ENCODE assay signal across 6 cellular contexts in the genomic region with DNA sequence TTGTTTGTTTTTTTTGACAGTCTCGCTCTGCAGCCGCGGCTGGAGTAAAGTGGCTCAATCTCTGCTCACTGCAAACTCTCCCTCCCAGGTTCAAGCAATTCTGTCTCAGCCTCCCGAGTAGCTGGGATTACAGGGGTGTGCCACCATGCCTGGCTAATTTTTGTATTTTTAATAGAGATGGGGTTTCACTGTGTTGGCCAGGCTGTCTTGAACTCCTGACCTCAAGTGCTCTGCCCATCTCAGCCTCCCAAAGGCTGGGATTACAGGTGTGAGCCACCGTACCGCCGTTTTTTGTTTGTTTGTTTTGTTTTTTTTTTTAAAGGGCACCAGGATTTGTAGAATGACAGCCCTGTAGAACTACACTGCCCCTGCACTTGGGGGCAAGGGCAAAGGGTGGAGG. TPM values are rescaled to one million over a fixed set of nuclear protein-coding genes. Genes with fewer than 3 reads are reported as not detected.
A peak's percentile ranks its signal among the peaks of the same experiment; 100 is the strongest.
DNase-seq lines count a peak whose midpoint lies in the region; ATAC-seq, FAIRE-seq and TF ChIP-seq lines count a peak whose summit lies in the region.
"Not testable (repeated sequence)": the region's sequence is repeated elsewhere in the genome, so short reads cannot be mapped to it uniquely, and the experiment has no call there.

No MANE protein-coding gene starts in this region.

- BruUV-seq in endothelial cell of umbilical vein (replicated peaks; lab: Mats Ljungman, UMichigan); HepG2 (replicated peaks; lab: Mats Ljungman, UMichigan): not testable (repeated sequence)

- not testable (repeated sequence) for H3K4me3 Mint-ChIP-seq in activated CD8-positive, alpha-beta memory T cell treated with anti-CD3 and anti-CD28 coated beads, Interleukin-2, amount 10 ng/mL, durations not matched to agents 7 days and 5 days

- CTCF ChIA-PET in activated CD8-positive, alpha-beta memory T cell treated with anti-CD3 and anti-CD28 coated beads, Interleukin-2, amount 10 ng/mL, durations not matched to agents 7 days and 5 days (lab: Charles Lee): interaction anchor here (1.4 kb wide), 1 partner anchor 16 kb away, joined by 11 read pairs; the partner anchor contains the start of gene SPSB2
- CTCF ChIA-PET in endothelial cell of umbilical vein (lab: Charles Lee); HepG2 (lab: Yijun Ruan, JAX; ENCODE audit: low intra/inter-chr PET ratio, low total read pairs): not testable (repeated sequence)

- intact Hi-C loops in endothelial cell of umbilical vein (cut with micrococcal nuclease); HepG2 (cut with micrococcal nuclease; ENCODE audit: unreplicated experiment); posterior vena cava (cut with DNase I): not testable (repeated sequence)

- not testable (repeated sequence) for H3K79me2 ChIP-seq in endothelial cell of umbilical vein (ENCODE audit: control insufficient read depth, insufficient read depth, low read length); HepG2 (ENCODE audit: insufficient read depth, low read length)

- not testable (repeated sequence) for TF ChIP-seq POLR2A in endothelial cell of umbilical vein (IDR thresholded peaks at IDR 0.05; ENCODE audit: low read depth, low read length); HepG2 (IDR thresholded peaks at IDR 0.05; ENCODE audit: insufficient read depth in 1 of 2, low read depth in 2 of 2, low read length in 2 of 2)

- H3K36me3 Mint-ChIP-seq in activated CD8-positive, alpha-beta memory T cell treated with anti-CD3 and anti-CD28 coated beads, Interleukin-2, amount 10 ng/mL, durations not matched to agents 7 days and 5 days: peaks cover 16% of the 10 kb centered on the region

- not testable (repeated sequence) for TF ChIP-seq RAD21 in HepG2 (CRISPR knock-in tag; IDR thresholded peaks at IDR 0.05)

- not testable (repeated sequence) for H4K20me1 ChIP-seq in endothelial cell of umbilical vein (replicated peaks; ENCODE audit: control insufficient read depth, extremely low read depth, insufficient read depth, low read length); HepG2 (ENCODE audit: insufficient read depth, low read length)

- H3K4me2 ChIP-seq in endothelial cell of umbilical vein (ENCODE audit: insufficient read depth, low read length); HepG2 (ENCODE audit: low read depth, low read length): not testable (repeated sequence)

- not testable (repeated sequence) for TF ChIP-seq EP300 in HepG2 (IDR thresholded peaks at IDR 0.05; ENCODE audit: low read depth in 2 of 2, low read length in 2 of 2); HepG2 (CRISPR knock-in tag; IDR thresholded peaks at IDR 0.05; ENCODE audit: borderline replicate concordance)

- H3K27me3 ChIP-seq in endothelial cell of umbilical vein (ENCODE audit: control insufficient read depth in 2 of 2, insufficient read depth in 2 of 2, low read length in 2 of 2); HepG2 (ENCODE audit: control insufficient read depth in 1 of 2, insufficient read depth in 2 of 2, low read length in 2 of 2): not testable (repeated sequence)

- H3K9ac ChIP-seq in SK-N-MC (ENCODE audit: insufficient read length); endothelial cell of umbilical vein (replicated peaks; ENCODE audit: extremely low read depth, insufficient read depth, low read length); HepG2 (ENCODE audit: insufficient read depth, low read depth, low read length): not testable (repeated sequence)

- not testable (repeated sequence) for H3K9me3 ChIP-seq in SK-N-MC (ENCODE audit: low read depth, low read length); endothelial cell of umbilical vein (replicated peaks; ENCODE audit: control insufficient read depth, insufficient read depth, low read length); HepG2 (ENCODE audit: low read length)

- POLR2A ChIA-PET in endothelial cell of umbilical vein (lab: Charles Lee): not testable (repeated sequence)
- POLR2A ChIA-PET in HepG2 (lab: Yijun Ruan, JAX): interaction anchor here (1.4 to 3.0 kb wide), 2 partner anchors 17 to 56 kb away, joined by 3 to 25 read pairs; partner anchors contain the start of genes C12orf57 and SPSB2

- not testable (repeated sequence) for ATAC-seq in activated CD8-positive, alpha-beta memory T cell treated with anti-CD3 and anti-CD28 coated beads, Interleukin-2, amount 10 ng/mL, durations not matched to agents 7 days and 5 days; HepG2

- H3K9me3 Mint-ChIP-seq in activated CD8-positive, alpha-beta memory T cell treated with anti-CD3 and anti-CD28 coated beads, Interleukin-2, amount 10 ng/mL, durations not matched to agents 7 days and 5 days (ENCODE audit: low read depth): not testable (repeated sequence)

- peak overlapping the region; percentile 9; the same call in 1 of the 2 replicates for H3K27ac ChIP-seq in C4-2B
- peak overlapping the region; percentile 57; the same call in 1 of the 2 replicates for H3K27ac ChIP-seq in SK-N-MC
- not testable (repeated sequence) for H3K27ac ChIP-seq in endothelial cell of umbilical vein (ENCODE audit: insufficient read depth, low read depth, low read length)
- peak overlapping the region; percentile 19 for H3K27ac ChIP-seq in HepG2 (ENCODE audit: extremely low read length, insufficient read depth, low read length)

- dilution Hi-C loops in endothelial cell of umbilical vein (cut with MboI; ENCODE audit: extremely low pct_ligation_motif_present, low sequenced_read_pairs): not testable (repeated sequence)

- not testable (repeated sequence) for TF ChIP-seq CTCF in C4-2B (conservative IDR thresholded peaks at IDR 0.05); endothelial cell of umbilical vein (IDR thresholded peaks at IDR 0.05; ENCODE audit: extremely low read depth in 1 of 2, insufficient read depth in 1 of 2, low read depth in 1 of 2, low read length in 2 of 2); HepG2 (CRISPR knock-in tag; IDR thresholded peaks at IDR 0.05)

- H2AFZ ChIP-seq in endothelial cell of umbilical vein (ENCODE audit: low read depth, low read length); HepG2 (ENCODE audit: low read length): not testable (repeated sequence)

- not testable (repeated sequence) for H3K4me3 ChIP-seq in SK-N-MC; endothelial cell of umbilical vein (replicated peaks in 1 of 3; ENCODE audit: insufficient read depth in 1 of 3, low read depth in 1 of 3, low read length in 3 of 3); HepG2 (replicated peaks in 1 of 3; ENCODE audit: insufficient read depth in 1 of 3, low read depth in 2 of 3, low read length in 3 of 3)

- in situ Hi-C loops in HepG2 (cut with HindIII; ENCODE audit: extremely low pct_ligation_motif_present, low pct_unique_long_range_greater_than_20kb): not testable (repeated sequence)

- H3K36me3 ChIP-seq in SK-N-MC (ENCODE audit: insufficient read depth, low read length); endothelial cell of umbilical vein (ENCODE audit: control insufficient read depth in 2 of 2, extremely low read depth in 1 of 2, insufficient read depth in 2 of 2, low read length in 2 of 2); HepG2 (replicated peaks in 1 of 2; ENCODE audit: control insufficient read depth in 1 of 2, insufficient read depth in 2 of 2, low read length in 2 of 2): not testable (repeated sequence)

- H3K4me1 ChIP-seq in endothelial cell of umbilical vein (ENCODE audit: control insufficient read depth, extremely low read depth, insufficient read depth, low read length): not testable (repeated sequence)
- H3K4me1 ChIP-seq in HepG2 (ENCODE audit: insufficient read depth, low read length): peaks cover 52% of the 10 kb centered on the region

- H3K4me1 Mint-ChIP-seq in activated CD8-positive, alpha-beta memory T cell treated with anti-CD3 and anti-CD28 coated beads, Interleukin-2, amount 10 ng/mL, durations not matched to agents 7 days and 5 days: peaks cover 29% of the 10 kb centered on the region

- whole genome bisulfite sequencing in HepG2 (ENCODE audit: low lambda C conversion rate): 51% methylated on average over 7 of the region's 7 CpGs

- FAIRE-seq in endothelial cell of umbilical vein (lab: Jason Lieb, UNC): peak; percentile 8
- FAIRE-seq in HepG2 (lab: Jason Lieb, UNC): not testable (repeated sequence)

- peak overlapping the region; percentile 49 for H3K27ac Mint-ChIP-seq in activated CD8-positive, alpha-beta memory T cell treated with anti-CD3 and anti-CD28 coated beads, Interleukin-2, amount 10 ng/mL, durations not matched to agents 7 days and 5 days

- not testable (repeated sequence) for DNase-seq in SK-N-MC (ENCODE audit: low read depth, low spot score); activated CD8-positive, alpha-beta memory T cell treated with anti-CD3 and anti-CD28 coated beads, Interleukin-2, amount 10 ng/mL, durations not matched to agents 7 days and 5 days; endothelial cell of umbilical vein (ENCODE audit: low read depth, low spot score); HepG2 (ENCODE audit: low spot score)
- peak; percentile 22 for DNase-seq in posterior vena cava (ENCODE audit: low spot score)

- not testable (repeated sequence) for H3K9me1 ChIP-seq in endothelial cell of umbilical vein (replicated peaks; ENCODE audit: control insufficient read depth, extremely low read depth, insufficient read depth, low read length)

- not testable (repeated sequence) for H3K27me3 Mint-ChIP-seq in activated CD8-positive, alpha-beta memory T cell treated with anti-CD3 and anti-CD28 coated beads, Interleukin-2, amount 10 ng/mL, durations not matched to agents 7 days and 5 days

RNA-seq across cellular contexts. Expression of gene SPSB2, which starts 15.7 kb away (rescaled TPM):
- total RNA-seq in activated CD8-positive, alpha-beta memory T cell treated with anti-CD3 and anti-CD28 coated beads, Interleukin-2, amount 10 ng/mL, durations not matched to agents 7 days and 5 days: 10 to 100 TPM; 10.5 to 14.4 TPM
- total RNA-seq in endothelial cell of umbilical vein (3.9 and 6.9 TPM in 2 replicates), HepG2 (2016; rRNA removed; fragmentation: Illumina TruSeq; extraction: Trizol) (4.0 and 6.2 TPM in 2 replicates), posterior vena cava (1 to 10 TPM; 4.9 to 6.9 TPM)
- polyA plus RNA-seq in endothelial cell of umbilical vein (3.8 and 5.6 TPM in 2 replicates), HepG2 (2011; rRNA removed) (1.9 and 2.0 TPM in 2 replicates)
- 3.0 and 3.6 TPM in 2 replicates for polyA plus RNA-seq in endothelial cell of umbilical vein (2011; cell fraction: cytosol; rRNA removed)
- polyA plus RNA-seq in endothelial cell of umbilical vein (2011; cell fraction: nucleus; rRNA removed): 1.5 and 1.8 TPM in 2 replicates
- polyA plus RNA-seq in endothelial cell of umbilical vein (2012): 3.3 and 4.1 TPM in 2 replicates
- polyA minus RNA-seq in endothelial cell of umbilical vein: 0.79 and 1.0 TPM in 2 replicates
- 4.4 TPM for polyA minus RNA-seq in endothelial cell of umbilical vein (2011; cell fraction: cytosol; rRNA and poly(A)+ RNA removed)
- 0.58 and 1.2 TPM in 2 replicates for polyA minus RNA-seq in endothelial cell of umbilical vein (2011; cell fraction: nucleus; rRNA and poly(A)+ RNA removed)
- total RNA-seq in HepG2 (2016; cell fraction: cytosol; rRNA removed; fragmentation: Illumina TruSeq; extraction: Trizol; ENCODE audit: low read depth): 2.5 and 2.9 TPM in 2 replicates
- 4.0 and 5.3 TPM in 2 replicates for total RNA-seq in HepG2 (2016; cell fraction: insoluble cytoplasmic fraction; rRNA removed; fragmentation: Illumina TruSeq; extraction: Trizol)
- total RNA-seq in HepG2 (2016; cell fraction: membrane; rRNA removed; fragmentation: Illumina TruSeq; extraction: Trizol): 3.2 and 4.9 TPM in 2 replicates
- total RNA-seq in HepG2 (2016; cell fraction: nucleus; rRNA removed; fragmentation: Illumina TruSeq; extraction: Trizol): 4.0 and 4.3 TPM in 2 replicates
- polyA plus RNA-seq in HepG2 (2011; cell fraction: cytosol; rRNA removed): 1.8 and 2.4 TPM in 2 replicates
- polyA plus RNA-seq in HepG2 (2011; cell fraction: nucleus; rRNA removed): 2.1 and 2.8 TPM in 2 replicates
- 1.7 and 2.0 TPM in 2 replicates for polyA plus RNA-seq in HepG2 (2012)
- polyA plus RNA-seq in HepG2 (2016; cell fraction: cytosol; fragmentation: Illumina TruSeq; extraction: Trizol; ENCODE audit: low read depth): 2.0 and 2.2 TPM in 2 replicates
- 4.2 and 5.3 TPM in 2 replicates for polyA plus RNA-seq in HepG2 (2016; cell fraction: insoluble cytoplasmic fraction; fragmentation: Illumina TruSeq; extraction: Trizol; ENCODE audit: low read depth)
- polyA plus RNA-seq in HepG2 (2016; cell fraction: membrane; fragmentation: Illumina TruSeq; extraction: Trizol; ENCODE audit: low read depth): 2.5 and 2.9 TPM in 2 replicates
- polyA plus RNA-seq in HepG2 (2016; cell fraction: nucleus; fragmentation: Illumina TruSeq; extraction: Trizol; ENCODE audit: insufficient read depth, low read depth): 7.1 and 7.6 TPM in 2 replicates
- 2.3 and 4.3 TPM in 2 replicates for polyA minus RNA-seq in HepG2 (2011; rRNA and poly(A)+ RNA removed; ENCODE audit: low replicate concordance)
- 0.97 TPM in 1 of 2 replicates, not detected in the other for polyA minus RNA-seq in HepG2 (2011; cell fraction: cytosol; rRNA and poly(A)+ RNA removed)
- 1.7 and 4.4 TPM in 2 replicates for polyA minus RNA-seq in HepG2 (2011; cell fraction: nucleus; rRNA and poly(A)+ RNA removed)

RNA-seq across cellular contexts. Expression of gene LRRC23, which starts 15.8 kb away (rescaled TPM):
- 1 to 10 TPM; 4.9 to 8.7 TPM for total RNA-seq in activated CD8-positive, alpha-beta memory T cell treated with anti-CD3 and anti-CD28 coated beads, Interleukin-2, amount 10 ng/mL, durations not matched to agents 7 days and 5 days
- total RNA-seq in endothelial cell of umbilical vein (2.7 and 3.5 TPM in 2 replicates), HepG2 (2016; rRNA removed; fragmentation: Illumina TruSeq; extraction: Trizol) (6.0 and 6.7 TPM in 2 replicates), posterior vena cava (1 to 10 TPM; 5.3 to 6.7 TPM)
- polyA plus RNA-seq in endothelial cell of umbilical vein (2.8 and 3.1 TPM in 2 replicates), HepG2 (2011; rRNA removed) (6.2 and 7.8 TPM in 2 replicates)
- 3.4 and 3.5 TPM in 2 replicates for polyA plus RNA-seq in endothelial cell of umbilical vein (2011; cell fraction: cytosol; rRNA removed)
- polyA plus RNA-seq in endothelial cell of umbilical vein (2011; cell fraction: nucleus; rRNA removed): 3.9 and 4.6 TPM in 2 replicates
- polyA plus RNA-seq in endothelial cell of umbilical vein (2012): 4.6 and 4.7 TPM in 2 replicates
- polyA minus RNA-seq in endothelial cell of umbilical vein: 3.6 and 4.6 TPM in 2 replicates
- 2.2 TPM for polyA minus RNA-seq in endothelial cell of umbilical vein (2011; cell fraction: cytosol; rRNA and poly(A)+ RNA removed)
- polyA minus RNA-seq in endothelial cell of umbilical vein (2011; cell fraction: nucleus; rRNA and poly(A)+ RNA removed): 1.7 and 2.9 TPM in 2 replicates
- 2.5 and 3.3 TPM in 2 replicates for total RNA-seq in HepG2 (2016; cell fraction: cytosol; rRNA removed; fragmentation: Illumina TruSeq; extraction: Trizol; ENCODE audit: low read depth)
- 5.1 and 7.7 TPM in 2 replicates for total RNA-seq in HepG2 (2016; cell fraction: insoluble cytoplasmic fraction; rRNA removed; fragmentation: Illumina TruSeq; extraction: Trizol)
- 5.0 and 6.0 TPM in 2 replicates for total RNA-seq in HepG2 (2016; cell fraction: membrane; rRNA removed; fragmentation: Illumina TruSeq; extraction: Trizol)
- 4.0 and 5.4 TPM in 2 replicates for total RNA-seq in HepG2 (2016; cell fraction: nucleus; rRNA removed; fragmentation: Illumina TruSeq; extraction: Trizol)
- 5.2 TPM in 2 replicates for polyA plus RNA-seq in HepG2 (2011; cell fraction: cytosol; rRNA removed)
- 14.3 and 20.8 TPM in 2 replicates for polyA plus RNA-seq in HepG2 (2011; cell fraction: nucleus; rRNA removed)
- 5.3 and 6.9 TPM in 2 replicates for polyA plus RNA-seq in HepG2 (2012)
- polyA plus RNA-seq in HepG2 (2016; cell fraction: cytosol; fragmentation: Illumina TruSeq; extraction: Trizol; ENCODE audit: low read depth): 3.0 and 3.1 TPM in 2 replicates
- polyA plus RNA-seq in HepG2 (2016; cell fraction: insoluble cytoplasmic fraction; fragmentation: Illumina TruSeq; extraction: Trizol; ENCODE audit: low read depth): 6.4 and 8.2 TPM in 2 replicates
- polyA plus RNA-seq in HepG2 (2016; cell fraction: membrane; fragmentation: Illumina TruSeq; extraction: Trizol; ENCODE audit: low read depth): 5.2 TPM in 2 replicates
- polyA plus RNA-seq in HepG2 (2016; cell fraction: nucleus; fragmentation: Illumina TruSeq; extraction: Trizol; ENCODE audit: insufficient read depth, low read depth): 7.8 and 11.0 TPM in 2 replicates
- polyA minus RNA-seq in HepG2 (2011; rRNA and poly(A)+ RNA removed; ENCODE audit: low replicate concordance): 5.6 and 8.7 TPM in 2 replicates
- 1.3 and 2.2 TPM in 2 replicates for polyA minus RNA-seq in HepG2 (2011; cell fraction: cytosol; rRNA and poly(A)+ RNA removed)
- 9.1 and 14.9 TPM in 2 replicates for polyA minus RNA-seq in HepG2 (2011; cell fraction: nucleus; rRNA and poly(A)+ RNA removed)

RNA-seq across cellular contexts. Expression of gene TPI1, which starts 21.5 kb away (rescaled TPM):
- total RNA-seq in activated CD8-positive, alpha-beta memory T cell treated with anti-CD3 and anti-CD28 coated beads, Interleukin-2, amount 10 ng/mL, durations not matched to agents 7 days and 5 days: 1,000 to 10,000 TPM; 1,086 to 1,277 TPM
- total RNA-seq in endothelial cell of umbilical vein (643 and 676 TPM in 2 replicates), HepG2 (2016; rRNA removed; fragmentation: Illumina TruSeq; extraction: Trizol) (945 and 1,237 TPM in 2 replicates), posterior vena cava (100 to 1,000 TPM; 303 to 366 TPM)
- polyA plus RNA-seq in endothelial cell of umbilical vein (1,816 and 2,057 TPM in 2 replicates), HepG2 (2011; rRNA removed) (2,303 and 2,535 TPM in 2 replicates)
- polyA plus RNA-seq in endothelial cell of umbilical vein (2011; cell fraction: cytosol; rRNA removed): 1,485 and 1,791 TPM in 2 replicates
- polyA plus RNA-seq in endothelial cell of umbilical vein (2011; cell fraction: nucleus; rRNA removed): 885 and 1,074 TPM in 2 replicates
- polyA plus RNA-seq in endothelial cell of umbilical vein (2012): 716 and 864 TPM in 2 replicates
- polyA minus RNA-seq in endothelial cell of umbilical vein: 1,234 and 1,344 TPM in 2 replicates
- 498 TPM for polyA minus RNA-seq in endothelial cell of umbilical vein (2011; cell fraction: cytosol; rRNA and poly(A)+ RNA removed)
- 180 and 242 TPM in 2 replicates for polyA minus RNA-seq in endothelial cell of umbilical vein (2011; cell fraction: nucleus; rRNA and poly(A)+ RNA removed)
- 140 and 155 TPM in 2 replicates for total RNA-seq in HepG2 (2016; cell fraction: cytosol; rRNA removed; fragmentation: Illumina TruSeq; extraction: Trizol; ENCODE audit: low read depth)
- total RNA-seq in HepG2 (2016; cell fraction: insoluble cytoplasmic fraction; rRNA removed; fragmentation: Illumina TruSeq; extraction: Trizol): 973 and 1,308 TPM in 2 replicates
- total RNA-seq in HepG2 (2016; cell fraction: membrane; rRNA removed; fragmentation: Illumina TruSeq; extraction: Trizol): 225 and 227 TPM in 2 replicates
- 304 and 321 TPM in 2 replicates for total RNA-seq in HepG2 (2016; cell fraction: nucleus; rRNA removed; fragmentation: Illumina TruSeq; extraction: Trizol)
- polyA plus RNA-seq in HepG2 (2011; cell fraction: cytosol; rRNA removed): 2,411 and 2,863 TPM in 2 replicates
- 791 and 898 TPM in 2 replicates for polyA plus RNA-seq in HepG2 (2011; cell fraction: nucleus; rRNA removed)
- 761 and 831 TPM in 2 replicates for polyA plus RNA-seq in HepG2 (2012)
- 144 and 145 TPM in 2 replicates for polyA plus RNA-seq in HepG2 (2016; cell fraction: cytosol; fragmentation: Illumina TruSeq; extraction: Trizol; ENCODE audit: low read depth)
- polyA plus RNA-seq in HepG2 (2016; cell fraction: insoluble cytoplasmic fraction; fragmentation: Illumina TruSeq; extraction: Trizol; ENCODE audit: low read depth): 1,111 and 1,213 TPM in 2 replicates
- polyA plus RNA-seq in HepG2 (2016; cell fraction: membrane; fragmentation: Illumina TruSeq; extraction: Trizol; ENCODE audit: low read depth): 192 and 205 TPM in 2 replicates
- polyA plus RNA-seq in HepG2 (2016; cell fraction: nucleus; fragmentation: Illumina TruSeq; extraction: Trizol; ENCODE audit: insufficient read depth, low read depth): 439 and 458 TPM in 2 replicates
- 3,388 and 3,474 TPM in 2 replicates for polyA minus RNA-seq in HepG2 (2011; rRNA and poly(A)+ RNA removed; ENCODE audit: low replicate concordance)
- 607 and 618 TPM in 2 replicates for polyA minus RNA-seq in HepG2 (2011; cell fraction: cytosol; rRNA and poly(A)+ RNA removed)
- polyA minus RNA-seq in HepG2 (2011; cell fraction: nucleus; rRNA and poly(A)+ RNA removed): 242 and 287 TPM in 2 replicates

RNA-seq across cellular contexts. Expression of gene ENO2, which starts 25.6 kb away (rescaled TPM):
- total RNA-seq in activated CD8-positive, alpha-beta memory T cell treated with anti-CD3 and anti-CD28 coated beads, Interleukin-2, amount 10 ng/mL, durations not matched to agents 7 days and 5 days: 100 to 1,000 TPM; 106 to 171 TPM
- total RNA-seq in endothelial cell of umbilical vein (13.8 and 18.6 TPM in 2 replicates), HepG2 (2016; rRNA removed; fragmentation: Illumina TruSeq; extraction: Trizol) (15.9 and 19.3 TPM in 2 replicates), posterior vena cava (10 to 100 TPM; 45.6 to 57.1 TPM)
- polyA plus RNA-seq in endothelial cell of umbilical vein (9.1 and 11.4 TPM in 2 replicates), HepG2 (2011; rRNA removed) (136 and 144 TPM in 2 replicates)
- polyA plus RNA-seq in endothelial cell of umbilical vein (2011; cell fraction: cytosol; rRNA removed): 11.0 and 11.2 TPM in 2 replicates
- polyA plus RNA-seq in endothelial cell of umbilical vein (2011; cell fraction: nucleus; rRNA removed): 35.7 and 41.5 TPM in 2 replicates
- 18.1 and 20.0 TPM in 2 replicates for polyA plus RNA-seq in endothelial cell of umbilical vein (2012)
- polyA minus RNA-seq in endothelial cell of umbilical vein: 10.4 and 13.6 TPM in 2 replicates
- 9.3 TPM for polyA minus RNA-seq in endothelial cell of umbilical vein (2011; cell fraction: cytosol; rRNA and poly(A)+ RNA removed)
- 4.6 TPM in 2 replicates for polyA minus RNA-seq in endothelial cell of umbilical vein (2011; cell fraction: nucleus; rRNA and poly(A)+ RNA removed)
- total RNA-seq in HepG2 (2016; cell fraction: cytosol; rRNA removed; fragmentation: Illumina TruSeq; extraction: Trizol; ENCODE audit: low read depth): 5.8 and 6.3 TPM in 2 replicates
- 12.7 and 19.8 TPM in 2 replicates for total RNA-seq in HepG2 (2016; cell fraction: insoluble cytoplasmic fraction; rRNA removed; fragmentation: Illumina TruSeq; extraction: Trizol)
- 7.9 and 8.5 TPM in 2 replicates for total RNA-seq in HepG2 (2016; cell fraction: membrane; rRNA removed; fragmentation: Illumina TruSeq; extraction: Trizol)
- 21.7 and 25.4 TPM in 2 replicates for total RNA-seq in HepG2 (2016; cell fraction: nucleus; rRNA removed; fragmentation: Illumina TruSeq; extraction: Trizol)
- polyA plus RNA-seq in HepG2 (2011; cell fraction: cytosol; rRNA removed): 105 and 112 TPM in 2 replicates
- polyA plus RNA-seq in HepG2 (2011; cell fraction: nucleus; rRNA removed): 451 and 486 TPM in 2 replicates
- polyA plus RNA-seq in HepG2 (2012): 102 and 116 TPM in 2 replicates
- polyA plus RNA-seq in HepG2 (2016; cell fraction: cytosol; fragmentation: Illumina TruSeq; extraction: Trizol; ENCODE audit: low read depth): 3.6 and 3.8 TPM in 2 replicates
- 18.2 and 20.1 TPM in 2 replicates for polyA plus RNA-seq in HepG2 (2016; cell fraction: insoluble cytoplasmic fraction; fragmentation: Illumina TruSeq; extraction: Trizol; ENCODE audit: low read depth)
- polyA plus RNA-seq in HepG2 (2016; cell fraction: membrane; fragmentation: Illumina TruSeq; extraction: Trizol; ENCODE audit: low read depth): 7.1 and 7.2 TPM in 2 replicates
- polyA plus RNA-seq in HepG2 (2016; cell fraction: nucleus; fragmentation: Illumina TruSeq; extraction: Trizol; ENCODE audit: insufficient read depth, low read depth): 89.6 and 99.9 TPM in 2 replicates
- polyA minus RNA-seq in HepG2 (2011; rRNA and poly(A)+ RNA removed; ENCODE audit: low replicate concordance): 23.5 and 92.8 TPM in 2 replicates
- polyA minus RNA-seq in HepG2 (2011; cell fraction: cytosol; rRNA and poly(A)+ RNA removed): 35.6 and 39.9 TPM in 2 replicates
- polyA minus RNA-seq in HepG2 (2011; cell fraction: nucleus; rRNA and poly(A)+ RNA removed): 44.7 and 52.6 TPM in 2 replicates

RNA-seq across cellular contexts. Expression of gene USP5, which starts 36.8 kb away (rescaled TPM):
- total RNA-seq in activated CD8-positive, alpha-beta memory T cell treated with anti-CD3 and anti-CD28 coated beads, Interleukin-2, amount 10 ng/mL, durations not matched to agents 7 days and 5 days: 100 to 1,000 TPM in 1 of 2 experiments, 10 to 100 TPM in 1; 98.8 to 129 TPM
- 126 and 135 TPM in 2 replicates for total RNA-seq in endothelial cell of umbilical vein
- polyA plus RNA-seq in endothelial cell of umbilical vein: 68.9 and 69.4 TPM in 2 replicates
- 64.7 and 67.7 TPM in 2 replicates for polyA plus RNA-seq in endothelial cell of umbilical vein (2011; cell fraction: cytosol; rRNA removed)
- 125 and 135 TPM in 2 replicates for polyA plus RNA-seq in endothelial cell of umbilical vein (2011; cell fraction: nucleus; rRNA removed)
- 85.0 and 92.6 TPM in 2 replicates for polyA plus RNA-seq in endothelial cell of umbilical vein (2012)
- polyA minus RNA-seq in endothelial cell of umbilical vein: 116 TPM in 2 replicates
- polyA minus RNA-seq in endothelial cell of umbilical vein (2011; cell fraction: cytosol; rRNA and poly(A)+ RNA removed): 45.7 TPM
- 34.8 and 40.9 TPM in 2 replicates for polyA minus RNA-seq in endothelial cell of umbilical vein (2011; cell fraction: nucleus; rRNA and poly(A)+ RNA removed)
- 53.4 and 56.0 TPM in 2 replicates for total RNA-seq in HepG2 (2016; rRNA removed; fragmentation: Illumina TruSeq; extraction: Trizol)
- total RNA-seq in HepG2 (2016; cell fraction: cytosol; rRNA removed; fragmentation: Illumina TruSeq; extraction: Trizol; ENCODE audit: low read depth): 5.2 and 5.4 TPM in 2 replicates
- total RNA-seq in HepG2 (2016; cell fraction: insoluble cytoplasmic fraction; rRNA removed; fragmentation: Illumina TruSeq; extraction: Trizol): 45.2 and 58.2 TPM in 2 replicates
- total RNA-seq in HepG2 (2016; cell fraction: membrane; rRNA removed; fragmentation: Illumina TruSeq; extraction: Trizol): 10.8 and 12.8 TPM in 2 replicates
- total RNA-seq in HepG2 (2016; cell fraction: nucleus; rRNA removed; fragmentation: Illumina TruSeq; extraction: Trizol): 32.6 and 33.8 TPM in 2 replicates
- polyA plus RNA-seq in HepG2 (2011; rRNA removed): 39.6 and 42.8 TPM in 2 replicates
- 27.0 and 32.1 TPM in 2 replicates for polyA plus RNA-seq in HepG2 (2011; cell fraction: cytosol; rRNA removed)
- 68.8 and 89.3 TPM in 2 replicates for polyA plus RNA-seq in HepG2 (2011; cell fraction: nucleus; rRNA removed)
- 27.9 and 33.1 TPM in 2 replicates for polyA plus RNA-seq in HepG2 (2012)
- polyA plus RNA-seq in HepG2 (2016; cell fraction: cytosol; fragmentation: Illumina TruSeq; extraction: Trizol; ENCODE audit: low read depth): 4.2 and 4.5 TPM in 2 replicates
- 34.9 and 45.9 TPM in 2 replicates for polyA plus RNA-seq in HepG2 (2016; cell fraction: insoluble cytoplasmic fraction; fragmentation: Illumina TruSeq; extraction: Trizol; ENCODE audit: low read depth)
- polyA plus RNA-seq in HepG2 (2016; cell fraction: membrane; fragmentation: Illumina TruSeq; extraction: Trizol; ENCODE audit: low read depth): 7.6 and 9.6 TPM in 2 replicates
- 58.8 and 61.0 TPM in 2 replicates for polyA plus RNA-seq in HepG2 (2016; cell fraction: nucleus; fragmentation: Illumina TruSeq; extraction: Trizol; ENCODE audit: insufficient read depth, low read depth)
- polyA minus RNA-seq in HepG2 (2011; rRNA and poly(A)+ RNA removed; ENCODE audit: low replicate concordance): 91.2 and 159 TPM in 2 replicates
- 29.6 and 30.0 TPM in 2 replicates for polyA minus RNA-seq in HepG2 (2011; cell fraction: cytosol; rRNA and poly(A)+ RNA removed)
- 21.5 and 25.2 TPM in 2 replicates for polyA minus RNA-seq in HepG2 (2011; cell fraction: nucleus; rRNA and poly(A)+ RNA removed)
- 10 to 100 TPM; 87.0 to 91.1 TPM for total RNA-seq in posterior vena cava
